Comparison of ENCODE assay signal across 1 cellular context in genomic region chr19:38250821-38251563, GRCh38.
TF ChIP-seq lines count a peak whose summit lies in the region.

No MANE protein-coding gene starts in this region.

TF ChIP-seq in HepG2, 621 proteins besides CTCF, POLR2A, EP300 and RAD21 (continued from another document and continues in another):
- TF ChIP-seq ZNF792 (CRISPR knock-in tag; IDR thresholded peaks at IDR 0.05) (no peak), HNRNPUL1 (IDR thresholded peaks at IDR 0.05; ENCODE audit: low read depth, low read length) (no peak), RARA (CRISPR knock-in tag; IDR thresholded peaks at IDR 0.05) (peak; percentile 93), ZNF570 (CRISPR knock-in tag; IDR thresholded peaks at IDR 0.05; ENCODE audit: borderline replicate concordance) (no peak), ZFP41 (CRISPR knock-in tag; IDR thresholded peaks at IDR 0.05; ENCODE audit: borderline replicate concordance) (no peak), ZZZ3 (CRISPR knock-in tag; IDR thresholded peaks at IDR 0.05; ENCODE audit: borderline replicate concordance) (no peak), PBX3 (CRISPR knock-in tag; IDR thresholded peaks at IDR 0.05; ENCODE audit: borderline replicate concordance) (no peak), TBL1XR1 (IDR thresholded peaks at IDR 0.05; ENCODE audit: borderline replicate concordance, low read length, partially characterized antibody) (peak; percentile 60), ZMAT3 (CRISPR knock-in tag; conservative IDR thresholded peaks at IDR 0.05) (no peak), IRF2 (CRISPR knock-in tag; IDR thresholded peaks at IDR 0.05) (no peak), PITX1 (CRISPR knock-in tag; IDR thresholded peaks at IDR 0.05) (peak; percentile 17; the same call in 1 of the 2 replicates), SRSF4 (IDR thresholded peaks at IDR 0.05; ENCODE audit: low read depth, low read length, poor library complexity, severe bottlenecking) (no peak), HOXA5 (CRISPR knock-in tag; IDR thresholded peaks at IDR 0.05) (no peak), SATB2 (CRISPR knock-in tag; IDR thresholded peaks at IDR 0.05) (no peak), HMGA1 (CRISPR knock-in tag; conservative IDR thresholded peaks at IDR 0.05) (no peak), FOXK2 (IDR thresholded peaks at IDR 0.05) (no peak), ZSCAN25 (CRISPR knock-in tag; IDR thresholded peaks at IDR 0.05) (no peak), FOSL2 (CRISPR knock-in tag; IDR thresholded peaks at IDR 0.05) (peak; percentile 71), FLYWCH1 (CRISPR knock-in tag; IDR thresholded peaks at IDR 0.05) (no peak), ZIK1 (CRISPR knock-in tag; IDR thresholded peaks at IDR 0.05; ENCODE audit: borderline replicate concordance, low read depth) (no peak), KAT2B (IDR thresholded peaks at IDR 0.05; ENCODE audit: borderline replicate concordance, low read depth, low read length) (no peak), KAT8 (CRISPR knock-in tag; IDR thresholded peaks at IDR 0.05) (no peak), TBX3 (IDR thresholded peaks at IDR 0.05; ENCODE audit: borderline replicate concordance) (peak; percentile 16; the same call in 1 of the 2 replicates), SMAD9 (CRISPR knock-in tag; IDR thresholded peaks at IDR 0.05) (no peak), SNAPC2 (CRISPR knock-in tag; IDR thresholded peaks at IDR 0.05) (no peak), ZNF530 (CRISPR knock-in tag; IDR thresholded peaks at IDR 0.05; ENCODE audit: low read depth) (no peak), FOSL1 (CRISPR knock-in tag; IDR thresholded peaks at IDR 0.05; ENCODE audit: borderline replicate concordance) (no peak), ZNF589 (CRISPR knock-in tag; conservative IDR thresholded peaks at IDR 0.05) (no peak; the same call in 1 of the 2 replicates), ZFP91 (CRISPR knock-in tag; IDR thresholded peaks at IDR 0.05; ENCODE audit: borderline replicate concordance) (peak; percentile 18; the same call in 1 of the 2 replicates), HDAC2 (CRISPR knock-in tag; IDR thresholded peaks at IDR 0.05) (peak; percentile 84), ZNF772 (CRISPR knock-in tag; IDR thresholded peaks at IDR 0.05) (no peak), YEATS4 (CRISPR knock-in tag; IDR thresholded peaks at IDR 0.05; ENCODE audit: borderline replicate concordance) (no peak), ZSCAN21 (CRISPR knock-in tag; IDR thresholded peaks at IDR 0.05; ENCODE audit: borderline replicate concordance) (no peak), ZNF362 (CRISPR knock-in tag; IDR thresholded peaks at IDR 0.05; ENCODE audit: borderline replicate concordance) (0 out of 2 replicates have a peak, but pooled peaks have one; percentile 30), SAFB2 (CRISPR knock-in tag; IDR thresholded peaks at IDR 0.05; ENCODE audit: borderline replicate concordance, low read depth) (no peak), CENPX (CRISPR knock-in tag; IDR thresholded peaks at IDR 0.05) (no peak), ZNF24 (IDR thresholded peaks at IDR 0.05) (no peak), NPAS2 (CRISPR knock-in tag; IDR thresholded peaks at IDR 0.05; ENCODE audit: borderline replicate concordance) (no peak), PAWR (CRISPR knock-in tag; IDR thresholded peaks at IDR 0.05; ENCODE audit: borderline replicate concordance) (no peak), PHB2 (IDR thresholded peaks at IDR 0.05; ENCODE audit: partially characterized antibody) (no peak), CBX1 (IDR thresholded peaks at IDR 0.05; ENCODE audit: low read depth) (no peak), ZBTB38 (CRISPR knock-in tag; IDR thresholded peaks at IDR 0.05) (no peak), MAFK (conservative IDR thresholded peaks at IDR 0.05 in 1 of 2, IDR thresholded peaks at IDR 0.05 in 1 of 2; ENCODE audit: low read length in 2 of 2) (no peak), AKNA (CRISPR knock-in tag; IDR thresholded peaks at IDR 0.05; ENCODE audit: borderline replicate concordance) (no peak), ZNF121 (CRISPR knock-in tag; IDR thresholded peaks at IDR 0.05) (0 out of 2 replicates have a peak, but pooled peaks have one; percentile 48), POLR2AphosphoS2 (IDR thresholded peaks at IDR 0.05; ENCODE audit: low read depth, low read length) (no peak), ZBTB7A (CRISPR knock-in tag; IDR thresholded peaks at IDR 0.05) (no peak), MAZ (IDR thresholded peaks at IDR 0.05; ENCODE audit: borderline replicate concordance, low read depth, low read length) (no peak), MAZ (CRISPR knock-in tag; IDR thresholded peaks at IDR 0.05; ENCODE audit: low read depth) (no peak), SMAD1 (CRISPR knock-in tag; IDR thresholded peaks at IDR 0.05; ENCODE audit: borderline replicate concordance, low read depth) (no peak), MAF1 (CRISPR knock-in tag; IDR thresholded peaks at IDR 0.05; ENCODE audit: borderline replicate concordance) (no peak), ZNF282 (IDR thresholded peaks at IDR 0.05; ENCODE audit: partially characterized antibody) (no peak), ZNF704 (CRISPR knock-in tag; IDR thresholded peaks at IDR 0.05; ENCODE audit: borderline replicate concordance) (no peak), BORCS8-MEF2B (CRISPR knock-in tag; IDR thresholded peaks at IDR 0.05) (no peak), ZNF562 (CRISPR knock-in tag; IDR thresholded peaks at IDR 0.05; ENCODE audit: borderline replicate concordance) (no peak), TRIM22 (IDR thresholded peaks at IDR 0.05) (no peak), SP5 (CRISPR knock-in tag; IDR thresholded peaks at IDR 0.05; ENCODE audit: borderline replicate concordance, low read depth) (peak; percentile 27; the same call in 1 of the 2 replicates), ZNF547 (CRISPR knock-in tag; IDR thresholded peaks at IDR 0.05) (no peak), ZNF75D (CRISPR knock-in tag; IDR thresholded peaks at IDR 0.05; ENCODE audit: borderline replicate concordance) (no peak), ZNF564 (CRISPR knock-in tag; IDR thresholded peaks at IDR 0.05) (no peak), ETV6 (CRISPR knock-in tag; conservative IDR thresholded peaks at IDR 0.05) (no peak), FOXC1 (CRISPR knock-in tag; IDR thresholded peaks at IDR 0.05; ENCODE audit: borderline replicate concordance) (no peak), ZNF432 (CRISPR knock-in tag; IDR thresholded peaks at IDR 0.05; ENCODE audit: borderline replicate concordance) (no peak), E2F2 (CRISPR knock-in tag; IDR thresholded peaks at IDR 0.05; ENCODE audit: borderline replicate concordance) (no peak), ZKSCAN5 (CRISPR knock-in tag; IDR thresholded peaks at IDR 0.05) (no peak), ZBTB26 (CRISPR knock-in tag; IDR thresholded peaks at IDR 0.05; ENCODE audit: borderline replicate concordance) (no peak), ZNF850 (CRISPR knock-in tag; conservative IDR thresholded peaks at IDR 0.05) (no peak)
